In genomic region chr19:49058592-49058991, GRCh38 we compare ENCODE assay signal across 14 cellular contexts. TPM values are rescaled to one million over a fixed set of nuclear protein-coding genes. Genes with fewer than 3 reads are reported as not detected.
DNase-seq lines count a peak whose midpoint lies in the region; ATAC-seq and TF ChIP-seq lines count a peak whose summit lies in the region.
"Had no signal": no experiment of that assay in that cellular context is flagged by ENCODE, and none has a peak within 500 bp of the region (broad histone marks: within the 10 kb centered on the region; RNA-seq: fewer than 3 reads in every experiment).

No MANE protein-coding gene starts in this region.

- DNase-seq in AG20443 (ENCODE audit: low spot score): peak; percentile 64
- peak; percentile 61 for DNase-seq in EH (ENCODE audit: low read depth)
- peak; percentile 44 for DNase-seq in activated naive CD4-positive, alpha-beta T cell treated with anti-CD3 and anti-CD28 coated beads, Interleukin-2, amount 50 U/mL, for 16 hours
- DNase-seq in iPS-NIHi7 (ENCODE audit: extremely low spot score): peak; percentile 40
- no peak for DNase-seq in erythroblast (lab: John Stamatoyannopoulos, UW)
- no peak for DNase-seq in NCI-H1930 (lab: John Stamatoyannopoulos, UW)
- no peak for DNase-seq in NCI-H1105 treated with DMSO at 0.1 percent for 48 hours (lab: John Stamatoyannopoulos, UW)
- DNase-seq in CD4-positive, alpha-beta T cell: no peak
- DNase-seq: activated CD8-positive, alpha-beta memory T cell treated with anti-CD3 and anti-CD28 coated beads for 24 hours; glutamatergic neuron; SHP77 treated with DMSO at 0.1 percent for 48 hours; spleen had no signal

- H3K27me3 Mint-ChIP-seq in CD4-positive, alpha-beta T cell: peaks cover 55% of the 10 kb centered on the region

- no peak overlapping the region for H3K27ac Mint-ChIP-seq in CD4-positive, alpha-beta T cell
- H3K27ac Mint-ChIP-seq: stimulated activated naive CD8-positive, alpha-beta T cell treated with anti-CD3 and anti-CD28 coated beads, Interleukin-15, amount 100 ng/mL, for 72 hours had no signal

- no peak overlapping the region for H3K4me3 Mint-ChIP-seq in CD4-positive, alpha-beta T cell

- no peak overlapping the region for H3K27ac ChIP-seq in CD4-positive, alpha-beta T cell (ENCODE audit: low read depth, low read length)
- H3K27ac ChIP-seq: spleen had no signal

- TF ChIP-seq CTCF in CD4-positive, alpha-beta T cell (IDR thresholded peaks at IDR 0.05): no peak

- CTCF ChIA-PET in CD4-positive, alpha-beta T cell (lab: Charles Lee): interaction anchor here (0.9 kb wide), 1 partner anchor 65 kb away, joined by 3 read pairs; the partner anchor contains the start of genes GYS1 and RUVBL2

- no peak for TF ChIP-seq POLR2A in erythroblast (IDR thresholded peaks at IDR 0.05; ENCODE audit: low read length)

- H3K9me3 Mint-ChIP-seq in CD4-positive, alpha-beta T cell: no peaks in the 10 kb centered on the region
- H3K9me3 Mint-ChIP-seq: stimulated activated naive CD8-positive, alpha-beta T cell treated with anti-CD3 and anti-CD28 coated beads, Interleukin-15, amount 100 ng/mL, for 72 hours had no signal

- no peaks in the 10 kb centered on the region for H3K36me3 Mint-ChIP-seq in CD4-positive, alpha-beta T cell (ENCODE audit: low read depth)

- no peaks in the 10 kb centered on the region for H3K9me3 ChIP-seq in CD4-positive, alpha-beta T cell (ENCODE audit: control insufficient read depth, low read length)
- H3K9me3 ChIP-seq: spleen had no signal

- ATAC-seq in CD4-positive, alpha-beta T cell (ENCODE audit: poor library complexity): no peak
- ATAC-seq: stimulated activated naive CD8-positive, alpha-beta T cell treated with anti-CD3 and anti-CD28 coated beads, Interleukin-15, amount 100 ng/mL, for 72 hours had no signal

- peaks cover 36% of the 10 kb centered on the region for H3K27me3 ChIP-seq in CD4-positive, alpha-beta T cell (ENCODE audit: control insufficient read depth, insufficient read depth, low read length)

- POLR2A ChIA-PET in CD4-positive, alpha-beta T cell (lab: Charles Lee): interaction anchor here (1.5 kb wide), 1 partner anchor 65 kb away, joined by 3 read pairs; the partner anchor contains the start of gene RUVBL2

- intact Hi-C loops in CD4-positive, alpha-beta T cell (cut with DNase I, micrococcal nuclease): loop anchor here in 1 of 2 experiments (5.0 kb wide), 1 partner anchor 41 kb away; the partner anchor contains the start of gene LHB

- H3K4me1 Mint-ChIP-seq in CD4-positive, alpha-beta T cell (ENCODE audit: low read depth): peaks cover 21% of the 10 kb centered on the region

RNA-seq across cellular contexts. Expression of gene CGB7, which starts 1.0 kb away (rescaled TPM):
- not detected for total RNA-seq in CD4-positive, alpha-beta T cell
- total RNA-seq: mononuclear cell, spleen had no signal

RNA-seq across cellular contexts. Expression of gene NTF4, which starts 6.0 kb away (rescaled TPM):
- not detected for total RNA-seq in CD4-positive, alpha-beta T cell
- total RNA-seq: mononuclear cell, spleen had no signal

RNA-seq across cellular contexts. Expression of gene CGB8, which starts 9.7 kb away (rescaled TPM):
- total RNA-seq in CD4-positive, alpha-beta T cell: not detected
- total RNA-seq: mononuclear cell, spleen had no signal

RNA-seq across cellular contexts. Expression of gene KCNA7, which starts 13.9 kb away (rescaled TPM):
- not detected for total RNA-seq in CD4-positive, alpha-beta T cell
- total RNA-seq: spleen had no signal

RNA-seq across cellular contexts. Expression of gene CGB5, which starts 14.9 kb away (rescaled TPM):
- not detected for total RNA-seq in CD4-positive, alpha-beta T cell
- total RNA-seq: mononuclear cell, spleen had no signal

Comparison
In these comparisons a context has a peak if more than half of its experiments do, and no peak if none do; other contexts are left out.
1. DNase-seq: peak in AG20443 (single experiment), EH (single experiment), activated naive CD4-positive, alpha-beta T cell treated with anti-CD3 and anti-CD28 coated beads, Interleukin-2, amount 50 U/mL, for 16 hours (single experiment) and iPS-NIHi7 (single experiment); none in erythroblast (0 of 2), NCI-H1930 (0 of 2), NCI-H1105 treated with DMSO at 0.1 percent for 48 hours (single experiment) and CD4-positive, alpha-beta T cell (0 of 10).